ENCODE assay signal across 17 cellular contexts in the genomic region with DNA sequence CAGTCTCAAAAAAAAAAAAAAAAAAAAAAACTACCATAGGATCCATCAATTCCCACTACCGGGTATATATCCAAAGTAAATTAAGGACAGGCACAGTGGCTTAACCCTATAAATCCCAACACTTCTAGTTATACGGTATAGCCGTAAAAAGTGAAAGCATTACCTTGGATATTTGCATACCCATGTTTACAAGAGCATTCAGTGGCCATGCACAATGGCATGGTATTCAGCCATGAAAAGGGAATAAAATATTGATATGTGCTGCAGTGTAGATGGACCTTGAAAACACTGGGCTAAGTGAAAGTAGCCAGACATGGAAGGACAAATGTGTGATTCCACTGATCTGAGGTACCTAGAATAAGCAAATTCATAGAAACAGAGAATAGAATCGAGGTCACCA.
A peak's percentile ranks its signal among the peaks of the same experiment; 100 is the strongest.
DNase-seq lines count a peak whose midpoint lies in the region; ATAC-seq lines count a peak whose summit lies in the region.
"Had no signal": no experiment of that assay in that cellular context is flagged by ENCODE, and none has a peak within 500 bp of the region (broad histone marks: within the 10 kb centered on the region; RNA-seq: fewer than 3 reads in every experiment).

No MANE protein-coding gene starts in this region.

- DNase-seq in activated naive CD4-positive, alpha-beta T cell treated with anti-CD3 and anti-CD28 coated beads for 36 hours = no peak
- no peak for DNase-seq in activated naive CD4-positive, alpha-beta T cell (lab: John Stamatoyannopoulos, UW)
- no peak for DNase-seq in Karpas-422
- DNase-seq in stimulated activated naive B cell treated with anti-CD40 and anti-IgM and Interleukin-4, amounts not matched to agents 10 μg/mL and 1 μg/mL and 100 μg/mL, for 72 hours = no peak
- no peak for DNase-seq in NK-92 treated with Interleukin-12 subunit alpha and Interleukin-12 subunit beta, amount 100 ng/mL, for 24 hours (lab: John Stamatoyannopoulos, UW)
- DNase-seq: activated CD4-positive, alpha-beta T cell treated with anti-CD3 and anti-CD28 coated beads, Interleukin-2, amount 50 U/mL, for 1 hour; activated gamma-delta T cell treated with Interleukin-2 at 50 U/mL for 16 hours; cortex of kidney; foreskin fibroblast; MV-4-11; NCI-H2029; stimulated activated CD4-positive, alpha-beta T cell treated with anti-CD3 and anti-CD28 coated beads, Interleukin-15, amount 100 ng/mL, for 24 hours had no signal

- no peak for ATAC-seq in stimulated activated naive B cell treated with anti-CD40 and anti-IgM and Interleukin-4, amounts not matched to agents 10 μg/mL and 1 μg/mL and 100 μg/mL, for 72 hours (replicated peaks)
- ATAC-seq in GM18868 (IDR thresholded peaks at IDR 0.05; ENCODE audit: unreplicated experiment) (no peak), GM21528 (IDR thresholded peaks at IDR 0.05; ENCODE audit: low FRiP score, unreplicated experiment) (no peak)

- H3K36me3 Mint-ChIP-seq in activated naive CD4-positive, alpha-beta T cell treated with anti-CD3 and anti-CD28 coated beads for 36 hours (ENCODE audit: low read depth) = peaks cover 11% of the 10 kb centered on the region
- peaks cover 10% of the 10 kb centered on the region for H3K36me3 Mint-ChIP-seq in activated naive CD8-positive, alpha-beta T cell
- peaks cover 24 to 34% of the 10 kb centered on the region in 2 donors for H3K36me3 Mint-ChIP-seq in stimulated activated naive B cell treated with anti-CD40 and anti-IgM and Interleukin-4, amounts not matched to agents 10 μg/mL and 1 μg/mL and 100 μg/mL, for 72 hours
- H3K36me3 Mint-ChIP-seq: brain had no signal

- peaks cover 17% of the 10 kb centered on the region for H3K4me1 ChIP-seq in Karpas-422 (ENCODE audit: low read length)

- peak overlapping the region; percentile 54 for H3K27ac Mint-ChIP-seq in activated naive CD4-positive, alpha-beta T cell treated with anti-CD3 and anti-CD28 coated beads for 36 hours
- peak overlapping the region; percentile 55 for H3K27ac Mint-ChIP-seq in activated naive CD8-positive, alpha-beta T cell
- H3K27ac Mint-ChIP-seq in stimulated activated naive B cell treated with anti-CD40 and anti-IgM and Interleukin-4, amounts not matched to agents 10 μg/mL and 1 μg/mL and 100 μg/mL, for 72 hours = peak overlapping the region; percentile 56
- H3K27ac Mint-ChIP-seq: brain had no signal

- no peaks in the 10 kb centered on the region for H3K36me3 ChIP-seq in Karpas-422 (ENCODE audit: insufficient read depth, low read length)
- H3K36me3 ChIP-seq: SJSA1 had no signal

- peaks cover 16% of the 10 kb centered on the region for H3K9me3 Mint-ChIP-seq in activated naive CD4-positive, alpha-beta T cell treated with anti-CD3 and anti-CD28 coated beads for 36 hours
- H3K9me3 Mint-ChIP-seq in activated naive CD8-positive, alpha-beta T cell (ENCODE audit: low read depth) = peaks cover 6% of the 10 kb centered on the region
- H3K9me3 Mint-ChIP-seq in stimulated activated naive B cell treated with anti-CD40 and anti-IgM and Interleukin-4, amounts not matched to agents 10 μg/mL and 1 μg/mL and 100 μg/mL, for 72 hours = peaks cover 14 to 22% of the 10 kb centered on the region in 2 donors

- no peaks in the 10 kb centered on the region for H3K27me3 ChIP-seq in Karpas-422 (ENCODE audit: low read length)
- H3K27me3 ChIP-seq: SJSA1 had no signal

- H3K4me1 Mint-ChIP-seq in activated naive CD4-positive, alpha-beta T cell treated with anti-CD3 and anti-CD28 coated beads for 36 hours (ENCODE audit: low read depth) = peaks cover 40% of the 10 kb centered on the region
- peaks cover 51% of the 10 kb centered on the region for H3K4me1 Mint-ChIP-seq in activated naive CD8-positive, alpha-beta T cell (ENCODE audit: low read depth)
- peaks cover 56 to 88% of the 10 kb centered on the region in 2 donors for H3K4me1 Mint-ChIP-seq in stimulated activated naive B cell treated with anti-CD40 and anti-IgM and Interleukin-4, amounts not matched to agents 10 μg/mL and 1 μg/mL and 100 μg/mL, for 72 hours
- H3K4me1 Mint-ChIP-seq: brain had no signal

- H3K4me3 Mint-ChIP-seq in activated naive CD4-positive, alpha-beta T cell treated with anti-CD3 and anti-CD28 coated beads for 36 hours = no peak overlapping the region
- H3K4me3 Mint-ChIP-seq in activated naive CD8-positive, alpha-beta T cell = no peak overlapping the region
- peak overlapping the region; percentile 52 to 61 for H3K4me3 Mint-ChIP-seq in stimulated activated naive B cell treated with anti-CD40 and anti-IgM and Interleukin-4, amounts not matched to agents 10 μg/mL and 1 μg/mL and 100 μg/mL, for 72 hours
- H3K4me3 Mint-ChIP-seq: brain had no signal

- H4K20me1 ChIP-seq in Karpas-422 (ENCODE audit: insufficient read depth, low read depth, low read length) = no peaks in the 10 kb centered on the region

- intact Hi-C loops in activated naive CD4-positive, alpha-beta T cell treated with anti-CD3 and anti-CD28 coated beads for 36 hours (cut with micrococcal nuclease) = loop anchor here (1.0 to 5.0 kb wide), 2 partner anchors 9 to 184 kb away; a partner anchor contains a TSS

- CTCF ChIA-PET in activated naive CD4-positive, alpha-beta T cell treated with anti-CD3 and anti-CD28 coated beads for 36 hours (lab: Charles Lee) = no interaction called here

- H3K27me3 Mint-ChIP-seq in activated naive CD4-positive, alpha-beta T cell treated with anti-CD3 and anti-CD28 coated beads for 36 hours (ENCODE audit: low read depth) = no peaks in the 10 kb centered on the region
- no peaks in the 10 kb centered on the region for H3K27me3 Mint-ChIP-seq in activated naive CD8-positive, alpha-beta T cell
- no peaks in the 10 kb centered on the region for H3K27me3 Mint-ChIP-seq in stimulated activated naive B cell treated with anti-CD40 and anti-IgM and Interleukin-4, amounts not matched to agents 10 μg/mL and 1 μg/mL and 100 μg/mL, for 72 hours

- H3K4me3 ChIP-seq in Karpas-422 (ENCODE audit: low read length) = no peak overlapping the region
- H3K4me3 ChIP-seq: SJSA1 had no signal

- no peaks in the 10 kb centered on the region for H3K9me2 ChIP-seq in Karpas-422 (replicated peaks; ENCODE audit: insufficient read depth, low read length)

- no peak overlapping the region for H2AFZ ChIP-seq in Karpas-422 (ENCODE audit: low read length)

- peak overlapping the region; percentile 42 for H3K4me2 ChIP-seq in Karpas-422 (ENCODE audit: low read depth, low read length, poor library complexity, severe bottlenecking)

- no peaks in the 10 kb centered on the region for H3K79me2 ChIP-seq in Karpas-422 (ENCODE audit: low read length)

- H3K9ac ChIP-seq in Karpas-422 (ENCODE audit: low read length) = no peak overlapping the region

- no peaks in the 10 kb centered on the region for H3K9me3 ChIP-seq in Karpas-422 (ENCODE audit: low read length)

- H3K27ac ChIP-seq in Karpas-422 (ENCODE audit: low read length) = no peak overlapping the region
- H3K27ac ChIP-seq: SJSA1 had no signal

Comparison
In these comparisons a context has a peak if more than half of its experiments do, and no peak if none do; other contexts are left out.
1. H3K4me3 Mint-ChIP-seq: peak in stimulated activated naive B cell treated with anti-CD40 and anti-IgM and Interleukin-4, amounts not matched to agents 10 μg/mL and 1 μg/mL and 100 μg/mL, for 72 hours (2 of 2); none in activated naive CD4-positive, alpha-beta T cell treated with anti-CD3 and anti-CD28 coated beads for 36 hours (single experiment) and activated naive CD8-positive, alpha-beta T cell (single experiment).
2. Peak in every context shown above with its lines, with median percentiles within 50 percentile points of each other: H3K27ac Mint-ChIP-seq.